Comparison of ENCODE assay signal across 10 cellular contexts in genomic region chr1:1205769-1206375, GRCh38. TPM values are rescaled to one million over a fixed set of nuclear protein-coding genes. Genes with fewer than 3 reads are reported as not detected.
DNase-seq lines count a peak whose midpoint lies in the region; ATAC-seq and TF ChIP-seq lines count a peak whose summit lies in the region.
"Had no signal": no experiment of that assay in that cellular context is flagged by ENCODE, and none has a peak within 500 bp of the region (broad histone marks: within the 10 kb centered on the region; RNA-seq: fewer than 3 reads in every experiment).

No MANE protein-coding gene starts in this region.

- H3K9me3 ChIP-seq in T-helper 17 cell (ENCODE audit: control insufficient read depth, low read length, poor library complexity, severe bottlenecking) (no peaks in the 10 kb centered on the region), esophagus muscularis mucosa (no peaks in the 10 kb centered on the region), spleen (no peaks in the 10 kb centered on the region)

- H3K36me3 ChIP-seq in esophagus muscularis mucosa, result no peaks in the 10 kb centered on the region
- H3K36me3 ChIP-seq in spleen, result peaks cover 0 to under 1% (median 0%) of the 10 kb centered on the region in 6 donors

- peaks cover 9 to 45% (median 39%) of the 10 kb centered on the region in 4 donors for H3K4me1 ChIP-seq in esophagus muscularis mucosa
- peaks cover 32 to 74% (median 45%) of the 10 kb centered on the region in 6 donors for H3K4me1 ChIP-seq in spleen

- H3K27ac ChIP-seq in esophagus muscularis mucosa (replicated peaks in 1 of 4) (no peak overlapping the region), spleen (peak overlapping the region in 3 of 8 donors; percentile 14 to 70 (median 53))

- peaks cover 22% of the 10 kb centered on the region for H3K4me1 Mint-ChIP-seq in T-helper 17 cell

- H3K4me3 ChIP-seq in esophagus muscularis mucosa (peak overlapping the region; percentile 23 to 46 (median 32)), spleen (peak overlapping the region; percentile 12 to 68 (median 30))

- TF ChIP-seq POLR2A in esophagus muscularis mucosa (IDR thresholded peaks at IDR 0.05; ENCODE audit: low read depth) (no peak), spleen (IDR thresholded peaks at IDR 0.05) (no peak)

- H3K27ac Mint-ChIP-seq in T-helper 17 cell, result peak overlapping the region; percentile 73

- TF ChIP-seq EP300 in esophagus muscularis mucosa (IDR thresholded peaks at IDR 0.05), result no peak

- DNase-seq in DMS53 (lab: John Stamatoyannopoulos, UW) (peak; percentile 32), DMS53 treated with DMSO at 0.1 percent for 48 hours (lab: John Stamatoyannopoulos, UW; ENCODE audit: unreplicated experiment) (no peak), T-helper 17 cell (peak; percentile 4 to 13 (median 9)), esophagus muscularis mucosa (ENCODE audit: extremely low spot score) (no peak), spleen (peak; percentile 76), NK-92 (lab: John Stamatoyannopoulos, UW; ENCODE audit: unreplicated experiment) (no peak)
- DNase-seq: occipital lobe had no signal

- intact Hi-C loops in esophagus muscularis mucosa (cut with DNase I), result no loop called here
- intact Hi-C loops in spleen (cut with DNase I; ENCODE audit: low total_unique reads), result no loop called here

- H3K4me3 Mint-ChIP-seq in T-helper 17 cell, result peak overlapping the region; percentile 89

- TF ChIP-seq CTCF in esophagus muscularis mucosa (IDR thresholded peaks at IDR 0.05) (no peak), spleen (IDR thresholded peaks at IDR 0.05 in 8 of 11, conservative IDR thresholded peaks at IDR 0.05 in 3 of 11) (no peak)

- ATAC-seq in T-helper 17 cell (no peak), HG03097 (IDR thresholded peaks at IDR 0.05; ENCODE audit: low FRiP score, unreplicated experiment) (no peak), HG02759 (IDR thresholded peaks at IDR 0.05; ENCODE audit: unreplicated experiment) (no peak)

- no peaks in the 10 kb centered on the region for H3K27me3 Mint-ChIP-seq in T-helper 17 cell

- H3K27me3 ChIP-seq in esophagus muscularis mucosa (peaks cover 0 to 80% (median 25%) of the 10 kb centered on the region in 4 donors), spleen (replicated peaks in 1 of 7) (peaks cover 0 to 83% (median 34%) of the 10 kb centered on the region in 7 donors)

- WGBS in esophagus muscularis mucosa, result 27% methylated on average over 22 of the region's 31 CpGs
- 6 to 25% (median 19%) methylated on average over 12 to 31 of the region's 31 CpGs for WGBS in spleen, 5 donors

- no peaks in the 10 kb centered on the region for H3K36me3 Mint-ChIP-seq in T-helper 17 cell (ENCODE audit: low read depth)

RNA-seq across cellular contexts. Expression of gene TNFRSF18, which starts 0.5 kb away (rescaled TPM):
- 10 to 100 TPM; 47.9 to 80.4 TPM for total RNA-seq in T-helper 17 cell
- total RNA-seq in esophagus muscularis mucosa, result under 1 TPM in 2 of 4 donors, not detected in 2; 0.29 to 0.66 TPM
- total RNA-seq in spleen, result 1 to 10 TPM; 5.2 to 9.9 (median 7.5) TPM
- 10 to 100 TPM in 1 of 3 donors, 1 to 10 TPM in 2; 7.2 to 16.3 (median 9.3) TPM for polyA plus RNA-seq in spleen
- total RNA-seq: A172, occipital lobe had no signal

RNA-seq across cellular contexts. Expression of gene TNFRSF4, which starts 8.1 kb away (rescaled TPM):
- total RNA-seq in T-helper 17 cell (100 to 1,000 TPM in 1 of 2 donors, 10 to 100 TPM in 1; 94.7 to 127 TPM), esophagus muscularis mucosa (1 to 10 TPM in 2 of 4 donors, under 1 TPM in 2; 0.50 to 2.1 (median 0.93) TPM), spleen (10 to 100 TPM in 5 of 7 donors, 1 to 10 TPM in 2; 6.6 to 18.9 (median 12.5) TPM)
- polyA plus RNA-seq in spleen, result 10 to 100 TPM; 14.7 to 23.4 (median 14.7) TPM
- total RNA-seq: A172, occipital lobe had no signal

RNA-seq across cellular contexts. Expression of gene SDF4, which starts 25.9 kb away (rescaled TPM):
- total RNA-seq in T-helper 17 cell, result 100 to 1,000 TPM; 129 to 146 TPM
- total RNA-seq in esophagus muscularis mucosa, result 100 to 1,000 TPM in 3 of 4 donors, 10 to 100 TPM in 1; 88.5 to 125 (median 107) TPM
- total RNA-seq in spleen, result 100 to 1,000 TPM in 4 of 7 donors, 10 to 100 TPM in 3; 87.2 to 145 (median 114) TPM
- 10 to 100 TPM; 39.1 to 84.2 (median 49.4) TPM for polyA plus RNA-seq in spleen

RNA-seq across cellular contexts. Expression of gene B3GALT6, which starts 26.2 kb away (rescaled TPM):
- total RNA-seq in T-helper 17 cell, result 1 to 10 TPM; 8.4 to 9.4 TPM
- 10 to 100 TPM; 10.4 to 24.6 (median 21.0) TPM for total RNA-seq in esophagus muscularis mucosa
- 10 to 100 TPM; 13.2 to 25.1 (median 19.3) TPM for total RNA-seq in spleen
- polyA plus RNA-seq in spleen, result 10 to 100 TPM in 2 of 3 donors, 1 to 10 TPM in 1; 7.9 to 16.6 (median 12.1) TPM

RNA-seq across cellular contexts. Expression of gene TTLL10, which starts 32.2 kb away (rescaled TPM):
- total RNA-seq in T-helper 17 cell (1 to 10 TPM in 1 of 2 donors, under 1 TPM in 1; 0.86 to 2.5 TPM), esophagus muscularis mucosa (under 1 TPM in 1 of 4 donors, not detected in 3; 0.17 TPM), spleen (under 1 TPM in 2 of 7 donors, not detected in 5; 0.17 to 0.34 TPM)
- under 1 TPM in 2 of 3 donors, not detected in 1; 0.02 to 0.03 TPM for polyA plus RNA-seq in spleen
- total RNA-seq: A172, occipital lobe had no signal

Comparison
In these comparisons a context has a peak if more than half of its experiments do, and no peak if none do; other contexts are left out.
1. DNase-seq: peak in DMS53 (single experiment), T-helper 17 cell (3 of 3) and spleen (single experiment); none in DMS53 treated with DMSO at 0.1 percent for 48 hours (single experiment), esophagus muscularis mucosa (single experiment) and NK-92 (single experiment).
2. RNA of gene TNFRSF18, which starts 0.5 kb away (total RNA-seq): 47.9 to 80.4 TPM in T-helper 17 cell; 5.2 to 9.9 TPM in spleen and 0.29 to 0.66 TPM in esophagus muscularis mucosa; every median in the first group is over 4 times any median in the second.
3. RNA of gene TNFRSF4, which starts 8.1 kb away (total RNA-seq): 94.7 to 127 TPM in T-helper 17 cell; 6.6 to 18.9 TPM in spleen and 0.50 to 2.1 TPM in esophagus muscularis mucosa; every median in the first group is over 4 times any median in the second.